1 cellular context compared by ENCODE assay signal in the genomic region with DNA sequence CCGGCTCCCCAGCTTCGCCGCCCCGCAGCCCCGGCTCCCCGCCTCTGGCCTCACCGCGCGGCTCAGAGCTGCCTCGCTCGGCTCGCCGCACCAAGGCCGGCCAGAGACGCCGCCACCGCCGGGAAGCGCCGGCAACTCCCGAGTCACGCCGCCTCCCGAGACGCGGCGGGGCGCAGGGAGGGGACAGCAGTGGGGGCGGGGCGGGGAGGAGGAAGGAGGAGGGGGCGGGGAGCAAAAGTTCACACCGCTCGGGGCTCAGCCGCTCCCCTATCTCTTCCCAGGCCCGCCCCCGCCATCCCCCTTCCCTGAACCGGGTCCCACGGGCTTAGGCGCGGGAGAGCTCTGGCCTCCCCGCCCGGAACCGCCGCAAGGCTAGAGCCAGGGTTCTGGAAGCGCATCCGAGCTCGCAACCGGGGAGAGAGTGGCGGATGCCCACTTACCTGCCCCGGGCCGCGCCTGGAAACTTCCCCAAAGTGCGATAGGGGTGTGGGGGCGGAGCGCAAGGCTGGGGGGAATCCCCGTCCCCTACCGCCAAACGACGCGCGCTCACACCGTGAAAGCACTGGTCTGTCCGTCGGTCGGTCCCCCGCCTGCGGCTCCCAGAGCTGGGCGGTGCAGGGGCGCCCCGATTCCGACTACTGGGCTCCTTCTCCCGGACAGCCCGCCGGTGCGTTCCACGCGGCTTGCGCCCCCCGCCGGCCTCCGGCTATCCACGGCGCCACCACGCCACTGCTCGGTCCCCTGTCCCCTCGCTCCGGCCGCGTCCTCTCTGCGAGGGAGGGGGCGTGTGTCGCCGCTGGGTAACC.
TF ChIP-seq lines count a peak whose summit lies in the region.

No MANE protein-coding gene starts in this region.

TF ChIP-seq in HEK293, 187 proteins besides CTCF, POLR2A, EP300 and RAD21 (continued from another document and continues in another):
- TF ChIP-seq, protein P1, sequence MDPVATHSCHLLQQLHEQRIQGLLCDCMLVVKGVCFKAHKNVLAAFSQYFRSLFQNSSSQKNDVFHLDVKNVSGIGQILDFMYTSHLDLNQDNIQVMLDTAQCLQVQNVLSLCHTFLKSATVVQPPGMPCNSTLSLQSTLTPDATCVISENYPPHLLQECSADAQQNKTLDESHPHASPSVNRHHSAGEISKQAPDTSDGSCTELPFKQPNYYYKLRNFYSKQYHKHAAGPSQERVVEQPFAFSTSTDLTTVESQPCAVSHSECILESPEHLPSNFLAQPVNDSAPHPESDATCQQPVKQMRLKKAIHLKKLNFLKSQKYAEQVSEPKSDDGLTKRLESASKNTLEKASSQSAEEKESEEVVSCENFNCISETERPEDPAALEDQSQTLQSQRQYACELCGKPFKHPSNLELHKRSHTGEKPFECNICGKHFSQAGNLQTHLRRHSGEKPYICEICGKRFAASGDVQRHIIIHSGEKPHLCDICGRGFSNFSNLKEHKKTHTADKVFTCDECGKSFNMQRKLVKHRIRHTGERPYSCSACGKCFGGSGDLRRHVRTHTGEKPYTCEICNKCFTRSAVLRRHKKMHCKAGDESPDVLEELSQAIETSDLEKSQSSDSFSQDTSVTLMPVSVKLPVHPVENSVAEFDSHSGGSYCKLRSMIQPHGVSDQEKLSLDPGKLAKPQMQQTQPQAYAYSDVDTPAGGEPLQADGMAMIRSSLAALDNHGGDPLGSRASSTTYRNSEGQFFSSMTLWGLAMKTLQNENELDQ (tag by site-specific recombination; IDR thresholded peaks at IDR 0.05; ENCODE audit: low read depth): no peak
- TF ChIP-seq ZNF248 (tag by site-specific recombination; IDR thresholded peaks at IDR 0.05): no peak
- TF ChIP-seq, protein P2, sequence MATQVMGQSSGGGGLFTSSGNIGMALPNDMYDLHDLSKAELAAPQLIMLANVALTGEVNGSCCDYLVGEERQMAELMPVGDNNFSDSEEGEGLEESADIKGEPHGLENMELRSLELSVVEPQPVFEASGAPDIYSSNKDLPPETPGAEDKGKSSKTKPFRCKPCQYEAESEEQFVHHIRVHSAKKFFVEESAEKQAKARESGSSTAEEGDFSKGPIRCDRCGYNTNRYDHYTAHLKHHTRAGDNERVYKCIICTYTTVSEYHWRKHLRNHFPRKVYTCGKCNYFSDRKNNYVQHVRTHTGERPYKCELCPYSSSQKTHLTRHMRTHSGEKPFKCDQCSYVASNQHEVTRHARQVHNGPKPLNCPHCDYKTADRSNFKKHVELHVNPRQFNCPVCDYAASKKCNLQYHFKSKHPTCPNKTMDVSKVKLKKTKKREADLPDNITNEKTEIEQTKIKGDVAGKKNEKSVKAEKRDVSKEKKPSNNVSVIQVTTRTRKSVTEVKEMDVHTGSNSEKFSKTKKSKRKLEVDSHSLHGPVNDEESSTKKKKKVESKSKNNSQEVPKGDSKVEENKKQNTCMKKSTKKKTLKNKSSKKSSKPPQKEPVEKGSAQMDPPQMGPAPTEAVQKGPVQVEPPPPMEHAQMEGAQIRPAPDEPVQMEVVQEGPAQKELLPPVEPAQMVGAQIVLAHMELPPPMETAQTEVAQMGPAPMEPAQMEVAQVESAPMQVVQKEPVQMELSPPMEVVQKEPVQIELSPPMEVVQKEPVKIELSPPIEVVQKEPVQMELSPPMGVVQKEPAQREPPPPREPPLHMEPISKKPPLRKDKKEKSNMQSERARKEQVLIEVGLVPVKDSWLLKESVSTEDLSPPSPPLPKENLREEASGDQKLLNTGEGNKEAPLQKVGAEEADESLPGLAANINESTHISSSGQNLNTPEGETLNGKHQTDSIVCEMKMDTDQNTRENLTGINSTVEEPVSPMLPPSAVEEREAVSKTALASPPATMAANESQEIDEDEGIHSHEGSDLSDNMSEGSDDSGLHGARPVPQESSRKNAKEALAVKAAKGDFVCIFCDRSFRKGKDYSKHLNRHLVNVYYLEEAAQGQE (tag by site-specific recombination; IDR thresholded peaks at IDR 0.05): no peak
- TF ChIP-seq, protein P3, sequence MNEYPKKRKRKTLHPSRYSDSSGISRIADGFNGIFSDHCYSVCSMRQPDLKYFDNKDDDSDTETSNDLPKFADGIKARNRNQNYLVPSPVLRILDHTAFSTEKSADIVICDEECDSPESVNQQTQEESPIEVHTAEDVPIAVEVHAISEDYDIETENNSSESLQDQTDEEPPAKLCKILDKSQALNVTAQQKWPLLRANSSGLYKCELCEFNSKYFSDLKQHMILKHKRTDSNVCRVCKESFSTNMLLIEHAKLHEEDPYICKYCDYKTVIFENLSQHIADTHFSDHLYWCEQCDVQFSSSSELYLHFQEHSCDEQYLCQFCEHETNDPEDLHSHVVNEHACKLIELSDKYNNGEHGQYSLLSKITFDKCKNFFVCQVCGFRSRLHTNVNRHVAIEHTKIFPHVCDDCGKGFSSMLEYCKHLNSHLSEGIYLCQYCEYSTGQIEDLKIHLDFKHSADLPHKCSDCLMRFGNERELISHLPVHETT (tag by site-specific recombination; IDR thresholded peaks at IDR 0.05): no peak
- no peak for TF ChIP-seq ZNF114 (tag by site-specific recombination; IDR thresholded peaks at IDR 0.05)
- TF ChIP-seq ZBTB17 (tag by site-specific recombination; IDR thresholded peaks at IDR 0.05): peak; percentile 60
- no peak for TF ChIP-seq RBAK (tag by site-specific recombination; IDR thresholded peaks at IDR 0.05)
- no peak for TF ChIP-seq ZNF658 (tag by site-specific recombination; IDR thresholded peaks at IDR 0.05)
- no peak for TF ChIP-seq YY1 (tag by site-specific recombination; IDR thresholded peaks at IDR 0.05)
- TF ChIP-seq ZNF184 (tag by site-specific recombination; IDR thresholded peaks at IDR 0.05): no peak
- TF ChIP-seq, protein P4, sequence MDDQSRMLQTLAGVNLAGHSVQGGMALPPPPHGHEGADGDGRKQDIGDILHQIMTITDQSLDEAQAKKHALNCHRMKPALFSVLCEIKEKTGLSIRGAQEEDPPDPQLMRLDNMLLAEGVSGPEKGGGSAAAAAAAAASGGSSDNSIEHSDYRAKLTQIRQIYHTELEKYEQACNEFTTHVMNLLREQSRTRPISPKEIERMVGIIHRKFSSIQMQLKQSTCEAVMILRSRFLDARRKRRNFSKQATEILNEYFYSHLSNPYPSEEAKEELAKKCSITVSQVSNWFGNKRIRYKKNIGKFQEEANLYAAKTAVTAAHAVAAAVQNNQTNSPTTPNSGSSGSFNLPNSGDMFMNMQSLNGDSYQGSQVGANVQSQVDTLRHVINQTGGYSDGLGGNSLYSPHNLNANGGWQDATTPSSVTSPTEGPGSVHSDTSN (CRISPR knock-in tag; IDR thresholded peaks at IDR 0.05): 0 out of 2 replicates have a peak, but pooled peaks have one; percentile 27
- TF ChIP-seq SCRT1 (tag by site-specific recombination; IDR thresholded peaks at IDR 0.05; ENCODE audit: borderline replicate concordance): no peak
- TF ChIP-seq, protein P5, sequence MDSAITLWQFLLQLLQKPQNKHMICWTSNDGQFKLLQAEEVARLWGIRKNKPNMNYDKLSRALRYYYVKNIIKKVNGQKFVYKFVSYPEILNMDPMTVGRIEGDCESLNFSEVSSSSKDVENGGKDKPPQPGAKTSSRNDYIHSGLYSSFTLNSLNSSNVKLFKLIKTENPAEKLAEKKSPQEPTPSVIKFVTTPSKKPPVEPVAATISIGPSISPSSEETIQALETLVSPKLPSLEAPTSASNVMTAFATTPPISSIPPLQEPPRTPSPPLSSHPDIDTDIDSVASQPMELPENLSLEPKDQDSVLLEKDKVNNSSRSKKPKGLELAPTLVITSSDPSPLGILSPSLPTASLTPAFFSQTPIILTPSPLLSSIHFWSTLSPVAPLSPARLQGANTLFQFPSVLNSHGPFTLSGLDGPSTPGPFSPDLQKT (IDR thresholded peaks at IDR 0.05; ENCODE audit: borderline replicate concordance, low read depth, low read length): no peak
- no peak for TF ChIP-seq GLI2 (tag by site-specific recombination; IDR thresholded peaks at IDR 0.05; ENCODE audit: borderline replicate concordance, low read depth)
- no peak for TF ChIP-seq ZNF112 (tag by site-specific recombination; IDR thresholded peaks at IDR 0.05)
- TF ChIP-seq, protein P6, sequence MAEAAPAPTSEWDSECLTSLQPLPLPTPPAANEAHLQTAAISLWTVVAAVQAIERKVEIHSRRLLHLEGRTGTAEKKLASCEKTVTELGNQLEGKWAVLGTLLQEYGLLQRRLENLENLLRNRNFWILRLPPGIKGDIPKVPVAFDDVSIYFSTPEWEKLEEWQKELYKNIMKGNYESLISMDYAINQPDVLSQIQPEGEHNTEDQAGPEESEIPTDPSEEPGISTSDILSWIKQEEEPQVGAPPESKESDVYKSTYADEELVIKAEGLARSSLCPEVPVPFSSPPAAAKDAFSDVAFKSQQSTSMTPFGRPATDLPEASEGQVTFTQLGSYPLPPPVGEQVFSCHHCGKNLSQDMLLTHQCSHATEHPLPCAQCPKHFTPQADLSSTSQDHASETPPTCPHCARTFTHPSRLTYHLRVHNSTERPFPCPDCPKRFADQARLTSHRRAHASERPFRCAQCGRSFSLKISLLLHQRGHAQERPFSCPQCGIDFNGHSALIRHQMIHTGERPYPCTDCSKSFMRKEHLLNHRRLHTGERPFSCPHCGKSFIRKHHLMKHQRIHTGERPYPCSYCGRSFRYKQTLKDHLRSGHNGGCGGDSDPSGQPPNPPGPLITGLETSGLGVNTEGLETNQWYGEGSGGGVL (tag by site-specific recombination; IDR thresholded peaks at IDR 0.05): peak; percentile 83
- TF ChIP-seq, protein P7, sequence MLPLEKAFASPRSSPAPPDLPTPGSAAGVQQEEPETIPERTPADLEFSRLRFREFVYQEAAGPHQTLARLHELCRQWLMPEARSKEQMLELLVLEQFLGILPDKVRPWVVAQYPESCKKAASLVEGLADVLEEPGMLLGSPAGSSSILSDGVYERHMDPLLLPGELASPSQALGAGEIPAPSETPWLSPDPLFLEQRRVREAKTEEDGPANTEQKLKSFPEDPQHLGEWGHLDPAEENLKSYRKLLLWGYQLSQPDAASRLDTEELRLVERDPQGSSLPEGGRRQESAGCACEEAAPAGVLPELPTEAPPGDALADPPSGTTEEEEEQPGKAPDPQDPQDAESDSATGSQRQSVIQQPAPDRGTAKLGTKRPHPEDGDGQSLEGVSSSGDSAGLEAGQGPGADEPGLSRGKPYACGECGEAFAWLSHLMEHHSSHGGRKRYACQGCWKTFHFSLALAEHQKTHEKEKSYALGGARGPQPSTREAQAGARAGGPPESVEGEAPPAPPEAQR (tag by site-specific recombination; IDR thresholded peaks at IDR 0.05): no peak
- TF ChIP-seq ZNF623 (tag by site-specific recombination; IDR thresholded peaks at IDR 0.05): no peak
- 0 out of 2 replicates have a peak, but pooled peaks have one; percentile 28 for TF ChIP-seq MYNN (tag by site-specific recombination; IDR thresholded peaks at IDR 0.05; ENCODE audit: borderline replicate concordance)
- TF ChIP-seq ZBTB7A (tag by site-specific recombination; IDR thresholded peaks at IDR 0.05; ENCODE audit: low read depth): peak; percentile 38; the same call in 1 of the 2 replicates
- TF ChIP-seq ZNF747 (tag by site-specific recombination; IDR thresholded peaks at IDR 0.05): no peak
- no peak for TF ChIP-seq ZNF404 (tag by site-specific recombination; IDR thresholded peaks at IDR 0.05)
- TF ChIP-seq ZNF514 (tag by site-specific recombination; IDR thresholded peaks at IDR 0.05): no peak
- TF ChIP-seq ZNF530 (tag by site-specific recombination; IDR thresholded peaks at IDR 0.05; ENCODE audit: low read depth): no peak
- TF ChIP-seq ZBTB20 (tag by site-specific recombination; IDR thresholded peaks at IDR 0.05): peak; percentile 82
- TF ChIP-seq ZNF391 (tag by site-specific recombination; IDR thresholded peaks at IDR 0.05; ENCODE audit: borderline replicate concordance, low read depth): no peak; the same call in 1 of the 2 replicates
- TF ChIP-seq SP3 (tag by site-specific recombination; IDR thresholded peaks at IDR 0.05): peak; percentile 82
- no peak for TF ChIP-seq ZNF37A (tag by site-specific recombination; IDR thresholded peaks at IDR 0.05)
- no peak for TF ChIP-seq ZNF155 (tag by site-specific recombination; IDR thresholded peaks at IDR 0.05)
- TF ChIP-seq TRIM28 (IDR thresholded peaks at IDR 0.05; ENCODE audit: borderline replicate concordance, low read length): no peak
- no peak for TF ChIP-seq ZNF561 (tag by site-specific recombination; IDR thresholded peaks at IDR 0.05; ENCODE audit: borderline replicate concordance)
- TF ChIP-seq ZNF555 (tag by site-specific recombination; conservative IDR thresholded peaks at IDR 0.05): no peak
- TF ChIP-seq ZNF571 (tag by site-specific recombination; IDR thresholded peaks at IDR 0.05): no peak
- TF ChIP-seq, protein P8, sequence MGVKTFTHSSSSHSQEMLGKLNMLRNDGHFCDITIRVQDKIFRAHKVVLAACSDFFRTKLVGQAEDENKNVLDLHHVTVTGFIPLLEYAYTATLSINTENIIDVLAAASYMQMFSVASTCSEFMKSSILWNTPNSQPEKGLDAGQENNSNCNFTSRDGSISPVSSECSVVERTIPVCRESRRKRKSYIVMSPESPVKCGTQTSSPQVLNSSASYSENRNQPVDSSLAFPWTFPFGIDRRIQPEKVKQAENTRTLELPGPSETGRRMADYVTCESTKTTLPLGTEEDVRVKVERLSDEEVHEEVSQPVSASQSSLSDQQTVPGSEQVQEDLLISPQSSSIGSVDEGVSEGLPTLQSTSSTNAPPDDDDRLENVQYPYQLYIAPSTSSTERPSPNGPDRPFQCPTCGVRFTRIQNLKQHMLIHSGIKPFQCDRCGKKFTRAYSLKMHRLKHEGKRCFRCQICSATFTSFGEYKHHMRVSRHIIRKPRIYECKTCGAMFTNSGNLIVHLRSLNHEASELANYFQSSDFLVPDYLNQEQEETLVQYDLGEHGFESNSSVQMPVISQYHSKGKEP (tag by site-specific recombination; IDR thresholded peaks at IDR 0.05): no peak
- peak; percentile 70 for TF ChIP-seq ZEB2 (tag by site-specific recombination; IDR thresholded peaks at IDR 0.05)
- TF ChIP-seq, protein P9, sequence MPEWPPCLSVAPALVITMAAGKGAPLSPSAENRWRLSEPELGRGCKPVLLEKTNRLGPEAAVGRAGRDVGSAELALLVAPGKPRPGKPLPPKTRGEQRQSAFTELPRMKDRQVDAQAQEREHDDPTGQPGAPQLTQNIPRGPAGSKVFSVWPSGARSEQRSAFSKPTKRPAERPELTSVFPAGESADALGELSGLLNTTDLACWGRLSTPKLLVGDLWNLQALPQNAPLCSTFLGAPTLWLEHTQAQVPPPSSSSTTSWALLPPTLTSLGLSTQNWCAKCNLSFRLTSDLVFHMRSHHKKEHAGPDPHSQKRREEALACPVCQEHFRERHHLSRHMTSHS (tag by site-specific recombination; IDR thresholded peaks at IDR 0.05): no peak
- TF ChIP-seq HOXA7 (CRISPR knock-in tag; IDR thresholded peaks at IDR 0.05; ENCODE audit: borderline replicate concordance): no peak
- TF ChIP-seq, protein P10, sequence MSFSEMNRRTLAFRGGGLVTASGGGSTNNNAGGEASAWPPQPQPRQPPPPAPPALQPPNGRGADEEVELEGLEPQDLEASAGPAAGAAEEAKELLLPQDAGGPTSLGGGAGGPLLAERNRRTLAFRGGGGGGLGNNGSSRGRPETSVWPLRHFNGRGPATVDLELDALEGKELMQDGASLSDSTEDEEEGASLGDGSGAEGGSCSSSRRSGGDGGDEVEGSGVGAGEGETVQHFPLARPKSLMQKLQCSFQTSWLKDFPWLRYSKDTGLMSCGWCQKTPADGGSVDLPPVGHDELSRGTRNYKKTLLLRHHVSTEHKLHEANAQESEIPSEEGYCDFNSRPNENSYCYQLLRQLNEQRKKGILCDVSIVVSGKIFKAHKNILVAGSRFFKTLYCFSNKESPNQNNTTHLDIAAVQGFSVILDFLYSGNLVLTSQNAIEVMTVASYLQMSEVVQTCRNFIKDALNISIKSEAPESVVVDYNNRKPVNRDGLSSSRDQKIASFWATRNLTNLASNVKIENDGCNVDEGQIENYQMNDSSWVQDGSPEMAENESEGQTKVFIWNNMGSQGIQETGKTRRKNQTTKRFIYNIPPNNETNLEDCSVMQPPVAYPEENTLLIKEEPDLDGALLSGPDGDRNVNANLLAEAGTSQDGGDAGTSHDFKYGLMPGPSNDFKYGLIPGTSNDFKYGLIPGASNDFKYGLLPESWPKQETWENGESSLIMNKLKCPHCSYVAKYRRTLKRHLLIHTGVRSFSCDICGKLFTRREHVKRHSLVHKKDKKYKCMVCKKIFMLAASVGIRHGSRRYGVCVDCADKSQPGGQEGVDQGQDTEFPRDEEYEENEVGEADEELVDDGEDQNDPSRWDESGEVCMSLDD (tag by site-specific recombination; IDR thresholded peaks at IDR 0.05): 0 out of 2 replicates have a peak, but pooled peaks have one; percentile 19
